ENCODE assay signal across 16 cellular contexts in genomic region chr15:101307048-101307896, GRCh38. TPM values are rescaled to one million over a fixed set of nuclear protein-coding genes. Genes with fewer than 3 reads are reported as not detected.
A peak's percentile ranks its signal among the peaks of the same experiment; 100 is the strongest.
DNase-seq lines count a peak whose midpoint lies in the region; ATAC-seq and TF ChIP-seq lines count a peak whose summit lies in the region.
"Had no signal": no experiment of that assay in that cellular context is flagged by ENCODE, and none has a peak within 500 bp of the region (broad histone marks: within the 10 kb centered on the region; RNA-seq: fewer than 3 reads in every experiment).

No MANE protein-coding gene starts in this region.

- DNase-seq in Right ventricle myocardium inferior (ENCODE audit: missing footprints) (no peak), left ventricle myocardium superior (no peak), Panc1 (ENCODE audit: low read depth, low spot score) (no peak), islet precursor cell (peak; percentile 51), type B pancreatic cell (ENCODE audit: extremely low spot score, unreplicated experiment) (peak; percentile 47), Calu3 (no peak), SKM-1 (lab: John Stamatoyannopoulos, UW; ENCODE audit: unreplicated experiment) (no peak)
- DNase-seq in activated CD4-positive, alpha-beta T cell treated with anti-CD3 and anti-CD28 coated beads for 48 hours: no peak
- DNase-seq: activated gamma-delta T cell treated with Interleukin-2 at 50 U/mL for 16 hours, anterior cingulate cortex, GM23248, NCI-H1694 treated with DMSO at 0.1 percent for 48 hours, NCI-H774, T-helper 1 cell had no signal

- no peaks in the 10 kb centered on the region for H3K36me3 Mint-ChIP-seq in type B pancreatic cell
- no peaks in the 10 kb centered on the region for H3K36me3 Mint-ChIP-seq in Calu3 (ENCODE audit: insufficient read depth, unreplicated experiment)

- no peak overlapping the region for H3K27ac Mint-ChIP-seq in type B pancreatic cell
- no peak overlapping the region for H3K27ac Mint-ChIP-seq in Calu3 (ENCODE audit: unreplicated experiment)

- no peaks in the 10 kb centered on the region for H3K9me3 Mint-ChIP-seq in type B pancreatic cell
- H3K9me3 Mint-ChIP-seq in Calu3 (ENCODE audit: low read depth, unreplicated experiment): no peaks in the 10 kb centered on the region

- H3K4me1 ChIP-seq in Panc1 (ENCODE audit: control insufficient read depth, insufficient read depth, low read length): no peaks in the 10 kb centered on the region; the same call in 1 of the 2 replicates

- TF ChIP-seq CTCF in Panc1 (IDR thresholded peaks at IDR 0.05) (no peak), type B pancreatic cell (conservative IDR thresholded peaks at IDR 0.05) (no peak), Calu3 (IDR thresholded peaks at IDR 0.05; ENCODE audit: unreplicated experiment) (no peak)

- POLR2A ChIA-PET in Panc1 (lab: Charles Lee): interaction anchor here (0.6 kb wide), 1 partner anchor 362 kb away, joined by 3 read pairs; no protein-coding TSS in a partner anchor

- no peak overlapping the region for H3K27ac ChIP-seq in Panc1 (ENCODE audit: low read length)
- H3K27ac ChIP-seq: GM23248, RWPE1, VCaP had no signal

- H3K4me3 Mint-ChIP-seq in type B pancreatic cell (no peak overlapping the region), Calu3 (ENCODE audit: low read depth, unreplicated experiment) (no peak overlapping the region)

- BruUV-seq in Panc1 (replicated peaks; lab: Mats Ljungman, UMichigan) (no TSS peak), Calu3 (replicated peaks; lab: Mats Ljungman, UMichigan) (no TSS peak)

- H3K9me3 ChIP-seq in Panc1 (ENCODE audit: control insufficient read depth, insufficient read depth, low read depth, low read length): no peaks in the 10 kb centered on the region

- no peaks in the 10 kb centered on the region for H3K27me3 ChIP-seq in Panc1 (ENCODE audit: control insufficient read depth, insufficient read depth, low read length)

- H3K4me3 ChIP-seq in Panc1 (ENCODE audit: low read depth in 2 of 2, low read length in 2 of 2): no peak overlapping the region
- H3K4me3 ChIP-seq: GM23248 had no signal

- in situ Hi-C loops in Panc1 (cut with HindIII; ENCODE audit: low pct_unique_long_range_greater_than_20kb, low sequenced_read_pairs): no loop called here

- intact Hi-C loops in Right ventricle myocardium inferior (cut with DNase I): no loop called here
- intact Hi-C loops in left ventricle myocardium superior (cut with micrococcal nuclease): loop anchor here (10.0 kb wide), 1 partner anchor 198 kb away; no protein-coding TSS in a partner anchor
- intact Hi-C loops in Panc1 (cut with micrococcal nuclease; ENCODE audit: unreplicated experiment): no loop called here
- intact Hi-C loops in Calu3 (cut with micrococcal nuclease; ENCODE audit: unreplicated experiment): no loop called here

- ATAC-seq in Right ventricle myocardium inferior (peak; percentile 14), left ventricle myocardium superior (no peak), Panc1 (peak; percentile 19)

- H3K27me3 Mint-ChIP-seq in type B pancreatic cell (no peaks in the 10 kb centered on the region), Calu3 (ENCODE audit: unreplicated experiment) (peaks cover 20% of the 10 kb centered on the region)

- CTCF ChIA-PET in Panc1 (lab: Charles Lee): no interaction called here
- CTCF ChIA-PET in Calu3 (lab: Charles Lee): no interaction called here

- H3K4me1 Mint-ChIP-seq in type B pancreatic cell (ENCODE audit: unreplicated experiment): no peaks in the 10 kb centered on the region
- no peaks in the 10 kb centered on the region for H3K4me1 Mint-ChIP-seq in Calu3 (ENCODE audit: low read depth, unreplicated experiment)

- H3K36me3 ChIP-seq in Panc1 (ENCODE audit: control insufficient read depth, insufficient read depth, low read length): no peaks in the 10 kb centered on the region

RNA-seq across cellular contexts. Expression of gene SNRPA1, which starts 12.2 kb away (rescaled TPM):
- 30.4 TPM for total RNA-seq in Right ventricle myocardium inferior
- total RNA-seq in left ventricle myocardium superior: 27.5 TPM
- 98.0 TPM for total RNA-seq in Panc1 (2021; ENCODE audit: unreplicated experiment)
- polyA plus RNA-seq in Panc1 (2012; ENCODE audit: insufficient read length): 134 TPM
- 72.6 and 80.3 TPM in 2 replicates for total RNA-seq in type B pancreatic cell (ENCODE audit: low replicate concordance)
- 123 and 140 TPM in 2 replicates for total RNA-seq in Calu3 (2022)

RNA-seq across cellular contexts. Expression of gene SELENOS, which starts 30.0 kb away (rescaled TPM):
- total RNA-seq in Right ventricle myocardium inferior (42.1 TPM), left ventricle myocardium superior (39.3 TPM), Panc1 (2021; ENCODE audit: unreplicated experiment) (74.9 TPM), type B pancreatic cell (ENCODE audit: low replicate concordance) (47.2 and 74.3 TPM in 2 replicates), Calu3 (2022) (83.3 and 85.0 TPM in 2 replicates)
- 55.4 TPM for polyA plus RNA-seq in Panc1 (2012; ENCODE audit: insufficient read length)

RNA-seq across cellular contexts. Expression of gene CHSY1, which starts 55.4 kb away (rescaled TPM):
- total RNA-seq in Right ventricle myocardium inferior: 13.3 TPM
- 11.7 TPM for total RNA-seq in left ventricle myocardium superior
- total RNA-seq in Panc1 (2021; ENCODE audit: unreplicated experiment): 50.8 TPM
- 21.5 TPM for polyA plus RNA-seq in Panc1 (2012; ENCODE audit: insufficient read length)
- total RNA-seq in type B pancreatic cell (ENCODE audit: low replicate concordance): 18.4 and 43.0 TPM in 2 replicates
- total RNA-seq in Calu3 (2022): 24.0 and 25.0 TPM in 2 replicates

Comparison
In these comparisons a context has a peak if more than half of its experiments do, and no peak if none do; other contexts are left out.
1. DNase-seq: peak in islet precursor cell (single experiment) and type B pancreatic cell (single experiment); none in Right ventricle myocardium inferior (single experiment), left ventricle myocardium superior (single experiment), Panc1 (single experiment), Calu3 (single experiment), SKM-1 (single experiment) and activated CD4-positive, alpha-beta T cell treated with anti-CD3 and anti-CD28 coated beads for 48 hours (single experiment).